25 cellular contexts compared by ENCODE assay signal in the genomic region with DNA sequence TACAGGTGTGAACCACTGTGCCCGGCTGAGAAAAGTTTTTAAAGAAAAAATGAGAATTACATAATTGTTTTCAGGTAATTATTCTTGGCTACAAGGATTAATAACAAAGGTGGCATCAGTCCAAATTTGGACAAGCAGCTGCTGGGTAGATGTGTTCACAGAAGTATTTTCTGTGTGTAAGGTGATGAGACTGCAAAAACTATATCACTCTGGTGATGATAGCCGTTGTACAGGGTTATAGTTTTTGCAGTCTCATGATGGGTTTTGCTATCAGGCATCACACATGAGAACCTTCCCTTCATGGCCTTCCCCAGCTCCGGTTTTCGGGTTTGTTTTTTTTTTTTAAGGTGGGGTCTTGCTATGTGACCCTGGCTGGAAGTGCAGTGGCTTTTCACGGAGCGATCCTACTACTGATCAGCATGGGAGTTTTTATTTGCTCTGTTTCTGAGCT.
"Had no signal": no experiment of that assay in that cellular context is flagged by ENCODE, and none has a peak within 500 bp of the region (broad histone marks: within the 10 kb centered on the region; RNA-seq: fewer than 3 reads in every experiment).

No MANE protein-coding gene starts in this region.

- H3K36me3 Mint-ChIP-seq: mesothelial cell of epicardium; naive thymus-derived CD4-positive, alpha-beta T cell; neural progenitor cell; stimulated activated effector memory CD8-positive, alpha-beta T cell treated with anti-CD3 and anti-CD28 coated beads, Interleukin-12 subunit alpha, Interleukin-12 subunit beta, amount 100 ng/mL, for 72 hours had no signal

- FAIRE-seq: keratinocyte, small intestine had no signal

- H3K4me3 ChIP-seq: dorsolateral prefrontal cortex, gastrocnemius medialis, neural progenitor cell, right lobe of liver, testis, tibial artery, upper lobe of left lung had no signal

- H3K4me1 ChIP-seq: gastrocnemius medialis, neural progenitor cell, parathyroid adenoma, right lobe of liver, testis had no signal

- H3K27ac ChIP-seq: dorsolateral prefrontal cortex, gastrocnemius medialis, neural progenitor cell, parathyroid adenoma, right lobe of liver, testis, tibial artery, upper lobe of left lung had no signal

- H3K9ac ChIP-seq: neural progenitor cell, parathyroid adenoma had no signal

- H3K27ac Mint-ChIP-seq: mesothelial cell of epicardium; naive thymus-derived CD4-positive, alpha-beta T cell; nephron; neural progenitor cell; progenitor cell of endocrine pancreas; stimulated activated effector memory CD8-positive, alpha-beta T cell treated with anti-CD3 and anti-CD28 coated beads, Interleukin-12 subunit alpha, Interleukin-12 subunit beta, amount 100 ng/mL, for 72 hours had no signal

- H2AFZ ChIP-seq: neural progenitor cell, parathyroid adenoma had no signal

- H3K36me3 ChIP-seq: gastrocnemius medialis, neural progenitor cell, right lobe of liver, tibial artery, upper lobe of left lung had no signal

- DNase-seq: cortex of kidney; dorsolateral prefrontal cortex; effector CD4-positive, alpha-beta T cell; foreskin fibroblast; gastrocnemius medialis; head of caudate nucleus; mesenchymal stem cell; naive thymus-derived CD4-positive, alpha-beta T cell; right lobe of liver; small intestine; stimulated activated CD4-positive, alpha-beta T cell treated with anti-CD3 and anti-CD28 coated beads, Interleukin-1b, Interleukin-23, amount 100 ng/mL, for 48 hours; stimulated activated CD4-positive, alpha-beta T cell treated with anti-CD3 and anti-CD28 coated beads, Interleukin-4, amount 100 ng/mL, for 24 hours; stimulated activated naive CD8-positive, alpha-beta T cell treated with anti-CD3 and anti-CD28 coated beads, Interleukin-15, Interleukin-2, amounts not matched to agents 100 U/mL and 50 U/mL, for 24 hours; substantia nigra; testis; tibial artery; upper lobe of left lung had no signal

- H3K4me2 ChIP-seq: neural progenitor cell had no signal

- ATAC-seq: esophagus mucosa; gastrocnemius medialis; naive thymus-derived CD4-positive, alpha-beta T cell; right lobe of liver; stimulated activated effector memory CD8-positive, alpha-beta T cell treated with anti-CD3 and anti-CD28 coated beads, Interleukin-12 subunit alpha, Interleukin-12 subunit beta, amount 100 ng/mL, for 72 hours; stimulated activated naive CD8-positive, alpha-beta T cell treated with anti-CD3 and anti-CD28 coated beads, Interleukin-15, Interleukin-2, amounts not matched to agents 100 U/mL and 50 U/mL, for 24 hours had no signal

- H3K79me2 ChIP-seq: parathyroid adenoma had no signal

- H3K4me1 Mint-ChIP-seq: mesothelial cell of epicardium, nephron, neural progenitor cell had no signal

- H3K4me3 Mint-ChIP-seq: mesothelial cell of epicardium; naive thymus-derived CD4-positive, alpha-beta T cell; nephron; neural progenitor cell; stimulated activated effector memory CD8-positive, alpha-beta T cell treated with anti-CD3 and anti-CD28 coated beads, Interleukin-12 subunit alpha, Interleukin-12 subunit beta, amount 100 ng/mL, for 72 hours had no signal

- H3K27me3 ChIP-seq: gastrocnemius medialis, neural progenitor cell, testis, tibial artery, upper lobe of left lung had no signal

- H3K9me3 Mint-ChIP-seq: naive thymus-derived CD4-positive, alpha-beta T cell; stimulated activated effector memory CD8-positive, alpha-beta T cell treated with anti-CD3 and anti-CD28 coated beads, Interleukin-12 subunit alpha, Interleukin-12 subunit beta, amount 100 ng/mL, for 72 hours had no signal

- H3K27me3 Mint-ChIP-seq: naive thymus-derived CD4-positive, alpha-beta T cell; progenitor cell of endocrine pancreas had no signal

- H3K9me3 ChIP-seq: gastrocnemius medialis, right lobe of liver, testis, tibial artery, upper lobe of left lung had no signal
